In genomic region chr11:131982154-131982553, GRCh38 we compare ENCODE assay signal across 17 cellular contexts.
"Had no signal": no experiment of that assay in that cellular context is flagged by ENCODE, and none has a peak within 500 bp of the region (broad histone marks: within the 10 kb centered on the region; RNA-seq: fewer than 3 reads in every experiment).

No MANE protein-coding gene starts in this region.

- H3K27me3 Mint-ChIP-seq: activated CD4-positive, alpha-beta T cell treated with anti-CD3 and anti-CD28 coated beads for 36 hours; natural killer cell treated with Interleukin-12 subunit alpha and Interleukin-12 subunit beta and Interleukin-15 and Interleukin-18, amount 100 ng/mL, for 72 hours had no signal

- H3K4me3 Mint-ChIP-seq: activated CD4-positive, alpha-beta T cell treated with anti-CD3 and anti-CD28 coated beads for 36 hours; activated CD8-positive, alpha-beta T cell treated with anti-CD3 and anti-CD28 coated beads for 36 hours; natural killer cell treated with Interleukin-12 subunit alpha and Interleukin-12 subunit beta and Interleukin-15 and Interleukin-18, amount 100 ng/mL, for 72 hours had no signal

- H3K27ac Mint-ChIP-seq: activated CD4-positive, alpha-beta T cell treated with anti-CD3 and anti-CD28 coated beads for 36 hours; activated CD8-positive, alpha-beta T cell treated with anti-CD3 and anti-CD28 coated beads for 36 hours; natural killer cell treated with Interleukin-12 subunit alpha and Interleukin-12 subunit beta and Interleukin-15 and Interleukin-18, amount 100 ng/mL, for 72 hours had no signal

- H3K36me3 ChIP-seq: cardiac muscle cell, heart right ventricle, ovary, thyroid gland had no signal

- DNase-seq: activated CD4-positive, alpha-beta T cell treated with anti-CD3 and anti-CD28 coated beads for 36 hours; activated CD8-positive, alpha-beta memory T cell treated with anti-CD3 and anti-CD28 coated beads, Interleukin-2, amount 50 U/mL, for 4 hours; activated CD8-positive, alpha-beta T cell treated with anti-CD3 and anti-CD28 coated beads for 36 hours; activated naive CD4-positive, alpha-beta T cell; foreskin melanocyte; heart right ventricle; ovary; retina; SW 1271; thyroid gland had no signal

- H3K27me3 ChIP-seq: ovary, thyroid gland had no signal

- H3K36me3 Mint-ChIP-seq: natural killer cell treated with Interleukin-12 subunit alpha and Interleukin-12 subunit beta and Interleukin-15 and Interleukin-18, amount 100 ng/mL, for 72 hours had no signal

- H3K9me3 ChIP-seq: ovary, thyroid gland had no signal

- FAIRE-seq: endothelial cell of umbilical vein, islet of Langerhans, urothelium cell line had no signal

- H3K4me3 ChIP-seq: cardiac muscle cell, heart right ventricle, ovary, skin epidermis, thyroid gland had no signal

- H3K4me1 Mint-ChIP-seq: activated CD4-positive, alpha-beta T cell treated with anti-CD3 and anti-CD28 coated beads for 36 hours had no signal

- H3K27ac ChIP-seq: cardiac muscle cell, heart right ventricle, ovary, skin epidermis, thyroid gland had no signal

- H3K4me1 ChIP-seq: heart right ventricle, thyroid gland had no signal

- ATAC-seq: activated CD4-positive, alpha-beta T cell treated with anti-CD3 and anti-CD28 coated beads for 36 hours; activated CD8-positive, alpha-beta T cell treated with anti-CD3 and anti-CD28 coated beads for 36 hours; heart right ventricle; left lobe of liver; natural killer cell treated with Interleukin-12 subunit alpha and Interleukin-12 subunit beta and Interleukin-15 and Interleukin-18, amount 100 ng/mL, for 72 hours had no signal
